In genomic region chr5:472656-473343, GRCh38 we compare ENCODE assay signal across 1 cellular context.
TF ChIP-seq lines count a peak whose summit lies in the region.

No MANE protein-coding gene starts in this region.

TF ChIP-seq in K562, 482 proteins besides CTCF, POLR2A, EP300 and RAD21 (continued from another document and continues in another):
- TF ChIP-seq HES1 (IDR thresholded peaks at IDR 0.05; ENCODE audit: low read depth) (no peak), REST (CRISPR knock-in tag; IDR thresholded peaks at IDR 0.05; ENCODE audit: low read depth) (no peak), NCOA4 (IDR thresholded peaks at IDR 0.05; ENCODE audit: partially characterized antibody) (no peak), ZBTB40 (IDR thresholded peaks at IDR 0.05) (no peak), ZBTB40 (CRISPR knock-in tag; IDR thresholded peaks at IDR 0.05) (0 out of 2 replicates have a peak, but pooled peaks have one; percentile 20), ELK3 (CRISPR knock-in tag; IDR thresholded peaks at IDR 0.05) (no peak), THRB (CRISPR knock-in tag; conservative IDR thresholded peaks at IDR 0.05) (no peak), ARID1B (IDR thresholded peaks at IDR 0.05) (no peak), BRF1 (IDR thresholded peaks at IDR 0.05; ENCODE audit: borderline replicate concordance, extremely low read depth, insufficient read length) (no peak), HBP1 (CRISPR knock-in tag; IDR thresholded peaks at IDR 0.05) (no peak), NFATC3 (IDR thresholded peaks at IDR 0.05) (no peak), MECOM (CRISPR knock-in tag; IDR thresholded peaks at IDR 0.05) (no peak), ZNF184 (CRISPR knock-in tag; IDR thresholded peaks at IDR 0.05) (no peak), ZNF785 (CRISPR knock-in tag; IDR thresholded peaks at IDR 0.05) (no peak), RBFOX2 (IDR thresholded peaks at IDR 0.05; ENCODE audit: low read depth, low read length) (peak; percentile 83), ILF3 (IDR thresholded peaks at IDR 0.05; ENCODE audit: borderline replicate concordance) (no peak), ZNF644 (tag; IDR thresholded peaks at IDR 0.05; ENCODE audit: low read depth) (peak; percentile 90; the same call in 1 of the 2 replicates), KLF13 (tag; IDR thresholded peaks at IDR 0.05; ENCODE audit: borderline replicate concordance, low read depth) (peak; percentile 74; the same call in 1 of the 2 replicates), EZH2 (IDR thresholded peaks at IDR 0.05; ENCODE audit: borderline replicate concordance, low read depth, low read length) (no peak), ELF2 (CRISPR knock-in tag; IDR thresholded peaks at IDR 0.05) (no peak), PCBP2 (IDR thresholded peaks at IDR 0.05; ENCODE audit: low read depth, low read length, poor library complexity, severe bottlenecking) (no peak), HDAC2 (IDR thresholded peaks at IDR 0.05) (no peak), SUPT5H (IDR thresholded peaks at IDR 0.05) (no peak), ZFP36 (IDR thresholded peaks at IDR 0.05; ENCODE audit: low read depth, low read length, partially characterized antibody) (no peak), NR0B1 (IDR thresholded peaks at IDR 0.05; ENCODE audit: partially characterized antibody) (no peak), MBD2 (IDR thresholded peaks at IDR 0.05; ENCODE audit: borderline replicate concordance, low read depth) (no peak), EHMT2 (IDR thresholded peaks at IDR 0.05) (no peak), FOXP4 (CRISPR knock-in tag; IDR thresholded peaks at IDR 0.05; ENCODE audit: borderline replicate concordance) (0 out of 2 replicates have a peak, but pooled peaks have one; percentile 80), NFIC (IDR thresholded peaks at IDR 0.05) (no peak), CREB5 (CRISPR knock-in tag; IDR thresholded peaks at IDR 0.05) (no peak), KLF1 (tag; IDR thresholded peaks at IDR 0.05) (no peak), CREM (IDR thresholded peaks at IDR 0.05; ENCODE audit: low read depth) (peak; percentile 70), NR3C1 (CRISPR knock-in tag; IDR thresholded peaks at IDR 0.05) (peak; percentile 87; the same call in 1 of the 2 replicates)
